Comparison of ENCODE assay signal across 9 cellular contexts in genomic region chr11:32231909-32232493, GRCh38.
DNase-seq lines count a peak whose midpoint lies in the region; ATAC-seq, FAIRE-seq and TF ChIP-seq lines count a peak whose summit lies in the region.
"Had no signal": no experiment of that assay in that cellular context is flagged by ENCODE, and none has a peak within 500 bp of the region (broad histone marks: within the 10 kb centered on the region; RNA-seq: fewer than 3 reads in every experiment).

No MANE protein-coding gene starts in this region.

- H3K4me3 ChIP-seq in cardiac muscle cell = no peak overlapping the region
- no peak overlapping the region for H3K4me3 ChIP-seq in heart right ventricle
- no peak overlapping the region for H3K4me3 ChIP-seq in MG63
- H3K4me3 ChIP-seq in astrocyte of the cerebellum (ENCODE audit: low read depth, low read length) = no peak overlapping the region

- H3K4me1 ChIP-seq in cardiac muscle cell (ENCODE audit: low read depth) (no peaks in the 10 kb centered on the region), heart right ventricle (no peaks in the 10 kb centered on the region)

- H3K27me3 ChIP-seq in cardiac muscle cell (peaks cover 3% of the 10 kb centered on the region), heart right ventricle (peaks cover 0 to 29% (median 0%) of the 10 kb centered on the region in 7 donors), MG63 (no peaks in the 10 kb centered on the region)

- in situ Hi-C loops in astrocyte of the cerebellum (cut with HindIII; ENCODE audit: low sequenced_read_pairs) = no loop called here

- WGBS in heart right ventricle, 2 donors = 42 to 46% methylated on average over 3 of the region's 3 CpGs

- intact Hi-C loops in heart right ventricle (cut with DNase I) = no loop called here
- intact Hi-C loops in activated T-helper 2 cell treated with anti-CD3 and anti-CD28 coated beads, Interferon-gamma antibody, Interleukin-2, Interleukin-4, amounts not matched to agents 10 μg/mL and 5 μg/mL and 100 μg/mL, durations not matched to agents 14 hours and 24 hours and 36 hours (cut with micrococcal nuclease) = no loop called here

- H3K27ac Mint-ChIP-seq in mesothelial cell of epicardium = no peak overlapping the region
- H3K27ac Mint-ChIP-seq in activated T-helper 2 cell treated with anti-CD3 and anti-CD28 coated beads, Interferon-gamma antibody, Interleukin-2, Interleukin-4, amounts not matched to agents 10 μg/mL and 5 μg/mL and 100 μg/mL, durations not matched to agents 14 hours and 24 hours and 36 hours = no peak overlapping the region
- H3K27ac Mint-ChIP-seq: stimulated activated naive CD8-positive, alpha-beta T cell treated with anti-CD3 and anti-CD28 coated beads, Interleukin-15, Interleukin-2, amounts not matched to agents 100 ng/mL and 50 ng/mL, for 24 hours had no signal

- H3K9me3 ChIP-seq in cardiac muscle cell (ENCODE audit: low read depth) (no peaks in the 10 kb centered on the region), heart right ventricle (no peaks in the 10 kb centered on the region), MG63 (no peaks in the 10 kb centered on the region)

- peak; percentile 93 for FAIRE-seq in H54 (lab: Jason Lieb, UNC)

- peak; percentile 83 for TF ChIP-seq CTCF in cardiac muscle cell (IDR thresholded peaks at IDR 0.05; ENCODE audit: low read depth, low read length)
- peak in 4 of 9 donors; percentile 24 to 40 (median 29) for TF ChIP-seq CTCF in heart right ventricle (IDR thresholded peaks at IDR 0.05)
- peak; percentile 79 for TF ChIP-seq CTCF in astrocyte of the cerebellum (IDR thresholded peaks at IDR 0.05; ENCODE audit: low read depth, low read length, missing control alignments)
- TF ChIP-seq CTCF in mesothelial cell of epicardium (IDR thresholded peaks at IDR 0.05; ENCODE audit: unreplicated experiment) = peak; percentile 37

- H3K27me3 Mint-ChIP-seq in mesothelial cell of epicardium (ENCODE audit: low read depth) = peaks cover 3% of the 10 kb centered on the region
- H3K27me3 Mint-ChIP-seq in activated T-helper 2 cell treated with anti-CD3 and anti-CD28 coated beads, Interferon-gamma antibody, Interleukin-2, Interleukin-4, amounts not matched to agents 10 μg/mL and 5 μg/mL and 100 μg/mL, durations not matched to agents 14 hours and 24 hours and 36 hours (ENCODE audit: low read depth) = peaks cover 9% of the 10 kb centered on the region

- no peak for TF ChIP-seq POLR2A in H54 (IDR thresholded peaks at IDR 0.05; ENCODE audit: low read depth, low read length)

- peaks cover 5% of the 10 kb centered on the region for H3K4me1 Mint-ChIP-seq in mesothelial cell of epicardium
- no peaks in the 10 kb centered on the region for H3K4me1 Mint-ChIP-seq in activated T-helper 2 cell treated with anti-CD3 and anti-CD28 coated beads, Interferon-gamma antibody, Interleukin-2, Interleukin-4, amounts not matched to agents 10 μg/mL and 5 μg/mL and 100 μg/mL, durations not matched to agents 14 hours and 24 hours and 36 hours (ENCODE audit: low read depth)

- no peak overlapping the region for H3K4me3 Mint-ChIP-seq in mesothelial cell of epicardium
- H3K4me3 Mint-ChIP-seq in activated T-helper 2 cell treated with anti-CD3 and anti-CD28 coated beads, Interferon-gamma antibody, Interleukin-2, Interleukin-4, amounts not matched to agents 10 μg/mL and 5 μg/mL and 100 μg/mL, durations not matched to agents 14 hours and 24 hours and 36 hours (ENCODE audit: low read depth) = no peak overlapping the region
- H3K4me3 Mint-ChIP-seq: stimulated activated naive CD8-positive, alpha-beta T cell treated with anti-CD3 and anti-CD28 coated beads, Interleukin-15, Interleukin-2, amounts not matched to agents 100 ng/mL and 50 ng/mL, for 24 hours had no signal

- H3K36me3 ChIP-seq in cardiac muscle cell (no peaks in the 10 kb centered on the region), heart right ventricle (no peaks in the 10 kb centered on the region), MG63 (no peaks in the 10 kb centered on the region)

- H3K9me3 Mint-ChIP-seq in mesothelial cell of epicardium = peaks cover 3% of the 10 kb centered on the region
- no peaks in the 10 kb centered on the region for H3K9me3 Mint-ChIP-seq in activated T-helper 2 cell treated with anti-CD3 and anti-CD28 coated beads, Interferon-gamma antibody, Interleukin-2, Interleukin-4, amounts not matched to agents 10 μg/mL and 5 μg/mL and 100 μg/mL, durations not matched to agents 14 hours and 24 hours and 36 hours
- H3K9me3 Mint-ChIP-seq: stimulated activated naive CD8-positive, alpha-beta T cell treated with anti-CD3 and anti-CD28 coated beads, Interleukin-15, Interleukin-2, amounts not matched to agents 100 ng/mL and 50 ng/mL, for 24 hours had no signal

- no peak for ATAC-seq in heart right ventricle

- DNase-seq in cardiac muscle cell (ENCODE audit: low read depth in 1 of 2, low spot score in 1 of 2) = peak; percentile 46 to 54
- DNase-seq in heart right ventricle = no peak
- peak; percentile 17 for DNase-seq in H54 (ENCODE audit: insufficient read length, low spot score)
- peak; percentile 13 for DNase-seq in MG63
- DNase-seq in astrocyte of the cerebellum (ENCODE audit: low read depth) = no peak
- no peak for DNase-seq in mesothelial cell of epicardium (ENCODE audit: low spot score in 2 of 2, unreplicated experiment in 2 of 2)
- no peak for DNase-seq in KG1 (lab: John Stamatoyannopoulos, UW)
- DNase-seq in activated T-helper 2 cell treated with anti-CD3 and anti-CD28 coated beads, Interferon-gamma antibody, Interleukin-2, Interleukin-4, amounts not matched to agents 10 μg/mL and 5 μg/mL and 100 μg/mL, durations not matched to agents 14 hours and 24 hours and 36 hours (ENCODE audit: low spot score) = no peak

- H3K36me3 Mint-ChIP-seq in mesothelial cell of epicardium = no peaks in the 10 kb centered on the region
- H3K36me3 Mint-ChIP-seq in activated T-helper 2 cell treated with anti-CD3 and anti-CD28 coated beads, Interferon-gamma antibody, Interleukin-2, Interleukin-4, amounts not matched to agents 10 μg/mL and 5 μg/mL and 100 μg/mL, durations not matched to agents 14 hours and 24 hours and 36 hours (ENCODE audit: low read depth) = no peaks in the 10 kb centered on the region

- no peak overlapping the region for H3K27ac ChIP-seq in cardiac muscle cell
- no peak overlapping the region for H3K27ac ChIP-seq in heart right ventricle

Comparison
In these comparisons a context has a peak if more than half of its experiments do, and no peak if none do; other contexts are left out.
1. DNase-seq: peak in cardiac muscle cell (2 of 2), H54 (single experiment) and MG63 (single experiment); none in heart right ventricle (0 of 2), astrocyte of the cerebellum (single experiment), mesothelial cell of epicardium (0 of 2), KG1 (single experiment) and activated T-helper 2 cell treated with anti-CD3 and anti-CD28 coated beads, Interferon-gamma antibody, Interleukin-2, Interleukin-4, amounts not matched to agents 10 μg/mL and 5 μg/mL and 100 μg/mL, durations not matched to agents 14 hours and 24 hours and 36 hours (single experiment).